Comparison of ENCODE assay signal across 10 cellular contexts in the genomic region with DNA sequence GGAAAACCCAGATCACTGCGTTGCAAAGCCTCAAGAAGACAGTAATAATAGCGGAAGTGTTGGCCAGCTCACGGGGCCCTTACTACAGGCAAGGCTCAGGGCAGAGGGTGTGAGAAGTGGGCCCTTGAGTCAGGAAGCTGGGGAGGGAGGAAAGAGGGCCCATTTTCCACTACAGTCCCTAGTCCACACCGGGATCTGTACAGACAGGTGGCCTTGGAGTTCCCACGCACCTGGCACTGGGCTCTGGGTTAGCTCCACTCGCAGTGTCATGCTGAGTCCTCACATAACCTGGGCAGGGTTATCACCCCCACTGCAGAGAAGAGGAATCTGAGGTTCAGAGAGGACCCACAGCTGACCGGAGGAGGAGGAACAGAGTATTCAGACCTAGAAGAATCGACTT. TPM values are rescaled to one million over a fixed set of nuclear protein-coding genes. Genes with fewer than 3 reads are reported as not detected.
DNase-seq lines count a peak whose midpoint lies in the region; ATAC-seq and TF ChIP-seq lines count a peak whose summit lies in the region.
"Had no signal": no experiment of that assay in that cellular context is flagged by ENCODE, and none has a peak within 500 bp of the region (broad histone marks: within the 10 kb centered on the region; RNA-seq: fewer than 3 reads in every experiment).

No MANE protein-coding gene starts in this region.

- H3K9me3 Mint-ChIP-seq in endodermal cell: no peaks in the 10 kb centered on the region
- H3K9me3 Mint-ChIP-seq in osteocyte (ENCODE audit: unreplicated experiment): no peaks in the 10 kb centered on the region

- H3K27me3 ChIP-seq in heart right ventricle (no peaks in the 10 kb centered on the region), endodermal cell (ENCODE audit: control insufficient read depth, insufficient read depth, low read length, poor library complexity, severe bottlenecking) (no peaks in the 10 kb centered on the region), aorta (ENCODE audit: control insufficient read depth in 1 of 2, insufficient read depth in 2 of 2, low read length in 1 of 2) (no peaks in the 10 kb centered on the region)

- H3K36me3 ChIP-seq in heart right ventricle (peaks cover 0 to 10% (median 0%) of the 10 kb centered on the region in 9 donors), endodermal cell (ENCODE audit: control insufficient read depth, insufficient read depth, low read length) (peaks cover 3% of the 10 kb centered on the region), aorta (ENCODE audit: control insufficient read depth in 1 of 2, insufficient read depth in 2 of 2, low read length in 1 of 2) (no peaks in the 10 kb centered on the region)

- H3K27ac ChIP-seq in heart right ventricle (peak overlapping the region in 8 of 10 donors; percentile 50 to 86 (median 75)), endodermal cell (ENCODE audit: low read depth, low read length) (peak overlapping the region; percentile 77), aorta (ENCODE audit: low read depth in 1 of 2, low read length in 2 of 2) (peak overlapping the region; percentile 95 to 96)

- ATAC-seq in heart right ventricle (no peak), Right ventricle myocardium superior (ENCODE audit: poor library complexity) (no peak), aorta (ENCODE audit: low FRiP score) (no peak)

- peak overlapping the region; percentile 55 for H3K27ac Mint-ChIP-seq in endodermal cell
- peak overlapping the region; percentile 100 for H3K27ac Mint-ChIP-seq in osteocyte (ENCODE audit: unreplicated experiment)

- TF ChIP-seq CTCF in heart right ventricle (IDR thresholded peaks at IDR 0.05): no peak
- TF ChIP-seq CTCF in endodermal cell (conservative IDR thresholded peaks at IDR 0.05): no peak
- TF ChIP-seq CTCF in osteocyte (IDR thresholded peaks at IDR 0.05): no peak
- no peak for TF ChIP-seq CTCF in GM10266 (IDR thresholded peaks at IDR 0.05; ENCODE audit: control insufficient read depth, insufficient read depth, low read depth, missing control alignments)

- H3K4me1 Mint-ChIP-seq in endodermal cell (no peaks in the 10 kb centered on the region), osteocyte (ENCODE audit: unreplicated experiment) (peaks cover 97% of the 10 kb centered on the region)

- H3K27me3 Mint-ChIP-seq in endodermal cell (ENCODE audit: insufficient read depth): no peaks in the 10 kb centered on the region
- H3K27me3 Mint-ChIP-seq in osteocyte (ENCODE audit: unreplicated experiment): no peaks in the 10 kb centered on the region

- no peak for DNase-seq in heart right ventricle
- no peak for DNase-seq in Right ventricle myocardium superior
- DNase-seq in endodermal cell: no peak
- no peak for DNase-seq in osteocyte (ENCODE audit: extremely low spot score, unreplicated experiment)
- DNase-seq in aorta: no peak
- DNase-seq in dedifferentiated amniotic fluid mesenchymal stem cell (ENCODE audit: extremely low spot score): no peak
- no peak for DNase-seq in GM10266 (ENCODE audit: extremely low spot score)
- no peak for DNase-seq in NCI-H748 (lab: John Stamatoyannopoulos, UW; ENCODE audit: unreplicated experiment)
- DNase-seq: activated effector memory CD4-positive, alpha-beta T cell treated with Interleukin-2 at 50 U/mL for 16 hours; NCI-H1105 treated with DMSO at 0.1 percent for 48 hours had no signal

- H3K4me3 ChIP-seq in heart right ventricle (no peak overlapping the region), endodermal cell (ENCODE audit: low read length) (no peak overlapping the region), aorta (ENCODE audit: low read length in 2 of 2) (no peak overlapping the region)

- H3K4me3 Mint-ChIP-seq in endodermal cell (no peak overlapping the region), osteocyte (ENCODE audit: unreplicated experiment) (no peak overlapping the region)

- WGBS in heart right ventricle, 2 donors: 79 to 82% methylated on average over 8 of the region's 8 CpGs
- 91 to 100% methylated on average over 2 to 8 of the region's 8 CpGs for WGBS in endodermal cell (ENCODE audit: insufficient coverage in 1 of 2, insufficient read length in 1 of 2), 2 experiments
- 65 to 71% methylated on average over 8 of the region's 8 CpGs for WGBS in aorta, 2 donors

- intact Hi-C loops in heart right ventricle (cut with DNase I): no loop called here
- intact Hi-C loops in Right ventricle myocardium superior (cut with DNase I): no loop called here
- intact Hi-C loops in aorta (cut with DNase I): loop anchor here in 1 of 2 donors (5.0 kb wide), 1 partner anchor 45 kb away; no protein-coding TSS in a partner anchor

- peaks cover 37 to 82% (median 59%) of the 10 kb centered on the region in 9 donors for H3K4me1 ChIP-seq in heart right ventricle
- H3K4me1 ChIP-seq in endodermal cell (ENCODE audit: control insufficient read depth, insufficient read depth, low read length): no peaks in the 10 kb centered on the region
- H3K4me1 ChIP-seq in aorta (ENCODE audit: control insufficient read depth in 1 of 2, insufficient read depth in 2 of 2, low read length in 2 of 2): peaks cover 0 to 4% of the 10 kb centered on the region in 2 donors

- no peaks in the 10 kb centered on the region for H3K9me3 ChIP-seq in heart right ventricle
- H3K9me3 ChIP-seq in endodermal cell (ENCODE audit: control insufficient read depth, low read length): no peaks in the 10 kb centered on the region
- no peaks in the 10 kb centered on the region for H3K9me3 ChIP-seq in aorta (ENCODE audit: control insufficient read depth, low read length)

- H3K36me3 Mint-ChIP-seq in endodermal cell (ENCODE audit: low read depth): peaks cover 5% of the 10 kb centered on the region
- peaks cover 3% of the 10 kb centered on the region for H3K36me3 Mint-ChIP-seq in osteocyte (ENCODE audit: unreplicated experiment)

- H3K9ac ChIP-seq in endodermal cell (ENCODE audit: extremely low read depth, low read length, poor library complexity, severe bottlenecking): no peak overlapping the region

RNA-seq across cellular contexts. Expression of a gene that starts 16.8 kb away (rescaled TPM):
- total RNA-seq in heart right ventricle (100 to 1,000 TPM in 2 of 10 donors, 10 to 100 TPM in 8; 39.8 to 121 (median 62.1) TPM), Right ventricle myocardium superior (74.1 TPM), endodermal cell (10 to 100 TPM; 23.4 to 24.0 TPM), osteocyte (156 and 169 TPM in 2 replicates), aorta (10 to 100 TPM; 65.7 to 87.4 TPM)
- polyA plus RNA-seq in heart right ventricle (10 to 100 TPM; 39.0 to 39.7 TPM), aorta (10 to 100 TPM; 22.0 to 33.4 TPM)
- 86.6 TPM for polyA plus RNA-seq in endodermal cell (2013, experiment 1 of 2)
- polyA plus RNA-seq in endodermal cell (2013, experiment 2 of 2): 67.0 TPM

RNA-seq across cellular contexts. Expression of a gene that starts 56.3 kb away (rescaled TPM):
- total RNA-seq in heart right ventricle: 1 to 10 TPM in 8 of 10 donors, under 1 TPM in 2; 0.37 to 4.4 (median 2.1) TPM
- polyA plus RNA-seq in heart right ventricle: 1 to 10 TPM in 1 of 2 donors, under 1 TPM in 1; 0.72 to 2.7 TPM
- total RNA-seq in Right ventricle myocardium superior: 1.6 TPM
- total RNA-seq in endodermal cell: 1 to 10 TPM; 3.0 to 5.6 TPM
- polyA plus RNA-seq in endodermal cell (2013, experiment 1 of 2): 1.3 TPM
- 0.21 TPM for polyA plus RNA-seq in endodermal cell (2013, experiment 2 of 2)
- total RNA-seq in osteocyte: 12.7 and 14.3 TPM in 2 replicates
- 10 to 100 TPM; 14.2 to 21.9 TPM for total RNA-seq in aorta
- 10 to 100 TPM; 19.4 to 98.6 TPM for polyA plus RNA-seq in aorta
